In the genomic region with DNA sequence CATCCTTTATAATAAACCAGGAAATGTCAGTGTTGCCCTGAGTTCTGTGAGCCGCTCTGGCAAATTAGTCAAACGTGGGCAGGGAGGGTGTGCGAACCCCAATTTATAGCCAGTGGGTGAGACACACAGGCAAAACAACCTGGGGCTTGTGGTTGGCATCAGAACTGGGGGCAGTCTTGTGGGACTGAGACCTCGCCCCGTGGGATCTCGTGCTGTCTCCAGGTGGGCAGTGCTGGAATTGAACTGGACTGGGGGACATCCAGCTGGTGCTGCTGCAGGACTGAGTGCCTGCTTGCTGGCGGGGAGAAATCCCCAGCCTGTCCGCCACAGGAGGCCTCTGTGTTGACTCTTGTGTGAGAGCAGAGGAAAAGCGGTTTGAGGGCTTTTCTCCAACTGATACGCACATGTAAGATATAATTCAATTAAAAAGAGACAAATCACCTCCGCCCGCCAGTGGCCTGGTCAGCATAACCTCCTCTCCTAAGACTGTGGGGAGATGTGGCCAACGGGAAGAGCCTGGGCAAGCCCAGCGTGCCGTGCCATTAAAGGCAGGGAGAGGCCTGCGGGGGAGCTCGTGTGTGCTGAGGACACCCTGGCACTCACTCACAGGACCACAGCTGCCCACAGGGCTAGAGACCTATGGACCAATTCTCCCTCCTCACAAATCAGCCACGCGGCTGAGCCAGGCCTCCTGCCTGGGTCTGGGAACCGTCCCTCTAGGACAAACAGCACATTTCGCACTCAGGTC, we compare ENCODE assay signal across 24 cellular contexts. TPM values are rescaled to one million over a fixed set of nuclear protein-coding genes. Genes with fewer than 3 reads are reported as not detected.
"Had no signal": no experiment of that assay in that cellular context is flagged by ENCODE, and none has a peak within 500 bp of the region (broad histone marks: within the 10 kb centered on the region; RNA-seq: fewer than 3 reads in every experiment).

No MANE protein-coding gene starts in this region.

- ATAC-seq: gastroesophageal sphincter; left cardiac atrium; naive thymus-derived CD4-positive, alpha-beta T cell; stimulated activated effector memory CD8-positive, alpha-beta T cell treated with anti-CD3 and anti-CD28 coated beads, Interleukin-12 subunit alpha, Interleukin-12 subunit beta, amount 100 ng/mL, for 72 hours; stimulated activated naive CD8-positive, alpha-beta T cell treated with anti-CD3 and anti-CD28 coated beads, Interleukin-15, Interleukin-2, amounts not matched to agents 100 U/mL and 50 U/mL, for 24 hours had no signal

- H3K4me3 Mint-ChIP-seq: immature natural killer cell; naive thymus-derived CD4-positive, alpha-beta T cell; stimulated activated effector memory CD8-positive, alpha-beta T cell treated with anti-CD3 and anti-CD28 coated beads, Interleukin-12 subunit alpha, Interleukin-12 subunit beta, amount 100 ng/mL, for 72 hours; type B pancreatic cell had no signal

- H3K9me3 Mint-ChIP-seq: immature natural killer cell; naive thymus-derived CD4-positive, alpha-beta T cell; stimulated activated effector memory CD8-positive, alpha-beta T cell treated with anti-CD3 and anti-CD28 coated beads, Interleukin-12 subunit alpha, Interleukin-12 subunit beta, amount 100 ng/mL, for 72 hours; type B pancreatic cell had no signal

- DNase-seq: effector memory CD4-positive, alpha-beta T cell; esophagus squamous epithelium; foreskin fibroblast; glutamatergic neuron; immature natural killer cell; left cardiac atrium; left ventricle myocardium inferior; mesendoderm; naive thymus-derived CD4-positive, alpha-beta T cell; stimulated activated CD4-positive, alpha-beta T cell treated with anti-CD3 and anti-CD28 coated beads, Interleukin-4, amount 100 ng/mL, for 1 hour; stimulated activated CD8-positive, alpha-beta memory T cell treated with anti-CD3 and anti-CD28 coated beads, Interleukin-4, amount 100 ng/mL, for 48 hours; stimulated activated naive CD8-positive, alpha-beta T cell treated with anti-CD3 and anti-CD28 coated beads, Interleukin-15, Interleukin-2, amounts not matched to agents 100 U/mL and 50 U/mL, for 24 hours; thyroid gland had no signal

- H3K36me3 ChIP-seq: esophagus squamous epithelium, gastroesophageal sphincter, left ventricle myocardium inferior, suprapubic skin, thyroid gland had no signal

- H3K9me3 ChIP-seq: esophagus squamous epithelium, gastroesophageal sphincter, left ventricle myocardium inferior, suprapubic skin, thyroid gland had no signal

- H3K4me2 ChIP-seq: smooth muscle cell had no signal

- H3K4me1 Mint-ChIP-seq: immature natural killer cell; stimulated activated effector memory CD8-positive, alpha-beta T cell treated with anti-CD3 and anti-CD28 coated beads, Interleukin-12 subunit alpha, Interleukin-12 subunit beta, amount 100 ng/mL, for 72 hours had no signal

- H3K27ac Mint-ChIP-seq: immature natural killer cell; naive thymus-derived CD4-positive, alpha-beta T cell; stimulated activated effector memory CD8-positive, alpha-beta T cell treated with anti-CD3 and anti-CD28 coated beads, Interleukin-12 subunit alpha, Interleukin-12 subunit beta, amount 100 ng/mL, for 72 hours; type B pancreatic cell had no signal

- H3K27ac ChIP-seq: esophagus squamous epithelium, gastroesophageal sphincter, left ventricle myocardium inferior, suprapubic skin, thyroid gland had no signal

- H3K4me3 ChIP-seq: esophagus squamous epithelium, gastroesophageal sphincter, left ventricle myocardium inferior, lung, smooth muscle cell, suprapubic skin, thyroid gland had no signal

- H3K36me3 Mint-ChIP-seq: immature natural killer cell; naive thymus-derived CD4-positive, alpha-beta T cell; stimulated activated effector memory CD8-positive, alpha-beta T cell treated with anti-CD3 and anti-CD28 coated beads, Interleukin-12 subunit alpha, Interleukin-12 subunit beta, amount 100 ng/mL, for 72 hours; type B pancreatic cell had no signal

- H3K4me1 ChIP-seq: esophagus squamous epithelium, gastroesophageal sphincter, suprapubic skin, thyroid gland had no signal

- H3K27me3 Mint-ChIP-seq: type B pancreatic cell had no signal

- H3K27me3 ChIP-seq: thyroid gland had no signal

RNA-seq across cellular contexts. Expression of gene SULT4A1, which starts 18.4 kb away (rescaled TPM):
- total RNA-seq: esophagus squamous epithelium; naive thymus-derived CD4-positive, alpha-beta T cell; osteocyte; thyroid gland had no signal
- polyA plus RNA-seq: immature natural killer cell; naive thymus-derived CD4-positive, alpha-beta T cell had no signal

RNA-seq across cellular contexts. Expression of gene PNPLA5, which starts 47.9 kb away (rescaled TPM):
- total RNA-seq: epithelial cell of proximal tubule; esophagus squamous epithelium; gastroesophageal sphincter; left cardiac atrium; left ventricle myocardium inferior; lung; naive thymus-derived CD4-positive, alpha-beta T cell; osteocyte; pulmonary artery endothelial cell; smooth muscle cell; thyroid gland had no signal
- polyA plus RNA-seq: immature natural killer cell; keratinocyte; lung; naive thymus-derived CD4-positive, alpha-beta T cell; neural cell; smooth muscle cell had no signal
